1 cellular context compared by ENCODE assay signal in the genomic region with DNA sequence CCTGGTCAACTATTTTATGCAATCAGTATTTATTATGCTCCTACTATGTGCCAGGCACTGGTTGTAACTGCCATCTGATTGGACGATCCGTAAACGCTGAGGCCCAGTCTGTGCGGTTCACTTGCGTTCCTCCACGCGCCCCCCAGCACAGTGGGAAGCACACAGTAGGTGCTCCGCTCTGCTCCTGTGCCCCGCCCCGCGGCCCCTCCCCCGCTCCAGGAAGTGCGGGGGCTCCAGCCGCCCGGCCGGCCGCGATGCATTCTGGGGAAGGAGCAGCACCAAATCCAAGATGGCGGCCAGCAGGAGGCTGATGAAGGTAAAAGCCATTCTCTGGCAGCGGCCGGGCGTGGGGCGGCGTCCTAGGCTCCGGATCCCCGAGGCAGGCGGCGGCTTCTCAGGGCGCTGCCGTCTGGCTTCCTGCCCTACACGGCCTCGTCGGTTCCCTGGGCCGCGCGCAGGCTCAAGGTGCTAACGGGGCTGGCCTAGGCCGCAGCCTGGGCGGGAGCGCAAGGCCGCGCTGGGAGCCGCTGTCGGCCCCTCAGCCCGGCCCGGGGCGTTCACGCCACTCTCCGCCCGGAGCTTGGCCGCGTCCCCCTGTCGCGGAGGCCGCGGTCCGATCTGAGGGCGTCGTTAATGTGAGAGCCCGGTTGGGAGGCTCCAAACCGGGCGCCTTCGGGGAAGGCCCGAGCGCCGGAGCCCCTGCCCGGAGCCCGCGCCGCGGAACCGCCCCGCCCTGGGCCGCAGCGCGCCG.
TF ChIP-seq lines count a peak whose summit lies in the region.

A gene (plus strand): TSS at position 259 of the 751 bp plus-strand sequence. CDS start 31 bp downstream, at position 290.

TF ChIP-seq in HepG2, 621 proteins besides CTCF, POLR2A, EP300 and RAD21 (continued from another document and continues in another):
- TF ChIP-seq, protein P1, sequence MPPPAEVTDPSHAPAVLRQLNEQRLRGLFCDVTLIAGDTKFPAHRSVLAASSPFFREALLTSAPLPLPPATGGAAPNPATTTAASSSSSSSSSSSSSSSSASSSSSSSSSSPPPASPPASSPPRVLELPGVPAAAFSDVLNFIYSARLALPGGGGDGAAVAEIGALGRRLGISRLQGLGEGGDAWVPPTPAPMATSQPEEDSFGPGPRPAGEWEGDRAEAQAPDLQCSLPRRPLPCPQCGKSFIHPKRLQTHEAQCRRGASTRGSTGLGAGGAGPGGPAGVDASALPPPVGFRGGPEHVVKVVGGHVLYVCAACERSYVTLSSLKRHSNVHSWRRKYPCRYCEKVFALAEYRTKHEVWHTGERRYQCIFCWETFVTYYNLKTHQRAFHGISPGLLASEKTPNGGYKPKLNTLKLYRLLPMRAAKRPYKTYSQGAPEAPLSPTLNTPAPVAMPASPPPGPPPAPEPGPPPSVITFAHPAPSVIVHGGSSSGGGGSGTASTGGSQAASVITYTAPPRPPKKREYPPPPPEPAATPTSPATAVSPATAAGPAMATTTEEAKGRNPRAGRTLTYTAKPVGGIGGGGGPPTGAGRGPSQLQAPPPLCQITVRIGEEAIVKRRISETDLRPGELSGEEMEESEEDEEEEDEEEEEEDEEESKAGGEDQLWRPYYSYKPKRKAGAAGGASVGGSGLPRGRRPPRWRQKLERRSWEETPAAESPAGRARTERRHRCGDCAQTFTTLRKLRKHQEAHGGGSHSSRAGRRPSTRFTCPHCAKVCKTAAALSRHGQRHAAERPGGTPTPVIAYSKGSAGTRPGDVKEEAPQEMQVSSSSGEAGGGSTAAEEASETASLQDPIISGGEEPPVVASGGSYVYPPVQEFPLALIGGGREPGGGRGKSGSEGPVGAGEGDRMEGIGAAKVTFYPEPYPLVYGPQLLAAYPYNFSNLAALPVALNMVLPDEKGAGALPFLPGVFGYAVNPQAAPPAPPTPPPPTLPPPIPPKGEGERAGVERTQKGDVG (CRISPR knock-in tag; IDR thresholded peaks at IDR 0.05; ENCODE audit: borderline replicate concordance) = peak; percentile 28; the same call in 1 of the 2 replicates
- TF ChIP-seq SKI (IDR thresholded peaks at IDR 0.05; ENCODE audit: partially characterized antibody) = no peak
- TF ChIP-seq ZNF674 (CRISPR knock-in tag; IDR thresholded peaks at IDR 0.05; ENCODE audit: low read depth) = no peak
- TF ChIP-seq, protein P2, sequence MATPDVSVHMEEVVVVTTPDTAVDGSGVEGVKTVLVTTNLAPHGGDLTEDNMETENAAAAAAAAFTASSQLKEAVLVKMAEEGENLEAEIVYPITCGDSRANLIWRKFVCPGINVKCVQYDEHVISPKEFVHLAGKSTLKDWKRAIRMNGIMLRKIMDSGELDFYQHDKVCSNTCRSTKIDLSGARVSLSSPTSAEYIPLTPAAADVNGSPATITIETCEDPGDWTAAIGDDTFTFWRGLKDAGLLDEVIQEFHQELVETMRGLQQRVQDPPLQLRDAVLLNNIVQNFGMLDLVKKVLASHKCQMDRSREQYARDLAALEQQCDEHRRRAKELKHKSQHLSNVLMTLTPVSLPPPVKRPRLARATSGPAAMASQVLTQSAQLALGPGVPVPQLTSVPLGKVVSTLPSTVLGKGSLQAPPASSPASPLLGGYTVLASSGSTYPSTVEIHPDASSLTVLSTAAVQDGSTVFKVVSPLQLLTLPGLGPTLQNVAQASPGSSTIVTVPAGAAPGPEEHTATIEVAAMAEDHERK (CRISPR knock-in tag; IDR thresholded peaks at IDR 0.05; ENCODE audit: low read depth) = no peak
- TF ChIP-seq ZNF12 (CRISPR knock-in tag; IDR thresholded peaks at IDR 0.05) = 0 out of 2 replicates have a peak, but pooled peaks have one; percentile 11
- no peak; the same call in 1 of the 2 replicates for TF ChIP-seq HMG20B (CRISPR knock-in tag; conservative IDR thresholded peaks at IDR 0.05)
- peak; percentile 50 for TF ChIP-seq BCL6 (CRISPR knock-in tag; IDR thresholded peaks at IDR 0.05)
- peak; percentile 86 for TF ChIP-seq ZNF776 (CRISPR knock-in tag; IDR thresholded peaks at IDR 0.05)
- TF ChIP-seq ZBTB20 (CRISPR knock-in tag; IDR thresholded peaks at IDR 0.05; ENCODE audit: borderline replicate concordance, low read depth) = peak; percentile 42; the same call in 1 of the 2 replicates
- TF ChIP-seq, protein P3, sequence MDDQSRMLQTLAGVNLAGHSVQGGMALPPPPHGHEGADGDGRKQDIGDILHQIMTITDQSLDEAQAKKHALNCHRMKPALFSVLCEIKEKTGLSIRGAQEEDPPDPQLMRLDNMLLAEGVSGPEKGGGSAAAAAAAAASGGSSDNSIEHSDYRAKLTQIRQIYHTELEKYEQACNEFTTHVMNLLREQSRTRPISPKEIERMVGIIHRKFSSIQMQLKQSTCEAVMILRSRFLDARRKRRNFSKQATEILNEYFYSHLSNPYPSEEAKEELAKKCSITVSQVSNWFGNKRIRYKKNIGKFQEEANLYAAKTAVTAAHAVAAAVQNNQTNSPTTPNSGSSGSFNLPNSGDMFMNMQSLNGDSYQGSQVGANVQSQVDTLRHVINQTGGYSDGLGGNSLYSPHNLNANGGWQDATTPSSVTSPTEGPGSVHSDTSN (CRISPR knock-in tag; IDR thresholded peaks at IDR 0.05; ENCODE audit: borderline replicate concordance) = 0 out of 2 replicates have a peak, but pooled peaks have one; percentile 22
- peak; percentile 85 for TF ChIP-seq ZNF782 (CRISPR knock-in tag; IDR thresholded peaks at IDR 0.05; ENCODE audit: borderline replicate concordance)
- TF ChIP-seq, protein P4, sequence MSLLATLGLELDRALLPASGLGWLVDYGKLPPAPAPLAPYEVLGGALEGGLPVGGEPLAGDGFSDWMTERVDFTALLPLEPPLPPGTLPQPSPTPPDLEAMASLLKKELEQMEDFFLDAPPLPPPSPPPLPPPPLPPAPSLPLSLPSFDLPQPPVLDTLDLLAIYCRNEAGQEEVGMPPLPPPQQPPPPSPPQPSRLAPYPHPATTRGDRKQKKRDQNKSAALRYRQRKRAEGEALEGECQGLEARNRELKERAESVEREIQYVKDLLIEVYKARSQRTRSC (CRISPR knock-in tag; IDR thresholded peaks at IDR 0.05; ENCODE audit: low read depth) = no peak
- TF ChIP-seq NCOA2 (CRISPR knock-in tag; IDR thresholded peaks at IDR 0.05) = peak; percentile 35; the same call in 1 of the 2 replicates
- peak; percentile 63 for TF ChIP-seq TEAD3 (CRISPR knock-in tag; optimal IDR thresholded peaks at IDR 0.05; ENCODE audit: borderline replicate concordance)
- no peak for TF ChIP-seq IKZF1 (IDR thresholded peaks at IDR 0.05)
- peak; percentile 42; the same call in 1 of the 2 replicates for TF ChIP-seq ZNF766 (CRISPR knock-in tag; IDR thresholded peaks at IDR 0.05; ENCODE audit: borderline replicate concordance)
- TF ChIP-seq, protein P5, sequence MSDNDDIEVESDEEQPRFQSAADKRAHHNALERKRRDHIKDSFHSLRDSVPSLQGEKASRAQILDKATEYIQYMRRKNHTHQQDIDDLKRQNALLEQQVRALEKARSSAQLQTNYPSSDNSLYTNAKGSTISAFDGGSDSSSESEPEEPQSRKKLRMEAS (IDR thresholded peaks at IDR 0.05) = peak; percentile 31; the same call in 1 of the 2 replicates
- TF ChIP-seq, protein P6, sequence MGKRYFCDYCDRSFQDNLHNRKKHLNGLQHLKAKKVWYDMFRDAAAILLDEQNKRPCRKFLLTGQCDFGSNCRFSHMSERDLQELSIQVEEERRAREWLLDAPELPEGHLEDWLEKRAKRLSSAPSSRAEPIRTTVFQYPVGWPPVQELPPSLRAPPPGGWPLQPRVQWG (CRISPR knock-in tag; IDR thresholded peaks at IDR 0.05; ENCODE audit: borderline replicate concordance, low read depth) = no peak
- no peak for TF ChIP-seq HNRNPL (IDR thresholded peaks at IDR 0.05; ENCODE audit: low read depth, low read length)
- peak; percentile 23; the same call in 1 of the 2 replicates for TF ChIP-seq NFYB (CRISPR knock-in tag; IDR thresholded peaks at IDR 0.05)
- TF ChIP-seq, protein P7, sequence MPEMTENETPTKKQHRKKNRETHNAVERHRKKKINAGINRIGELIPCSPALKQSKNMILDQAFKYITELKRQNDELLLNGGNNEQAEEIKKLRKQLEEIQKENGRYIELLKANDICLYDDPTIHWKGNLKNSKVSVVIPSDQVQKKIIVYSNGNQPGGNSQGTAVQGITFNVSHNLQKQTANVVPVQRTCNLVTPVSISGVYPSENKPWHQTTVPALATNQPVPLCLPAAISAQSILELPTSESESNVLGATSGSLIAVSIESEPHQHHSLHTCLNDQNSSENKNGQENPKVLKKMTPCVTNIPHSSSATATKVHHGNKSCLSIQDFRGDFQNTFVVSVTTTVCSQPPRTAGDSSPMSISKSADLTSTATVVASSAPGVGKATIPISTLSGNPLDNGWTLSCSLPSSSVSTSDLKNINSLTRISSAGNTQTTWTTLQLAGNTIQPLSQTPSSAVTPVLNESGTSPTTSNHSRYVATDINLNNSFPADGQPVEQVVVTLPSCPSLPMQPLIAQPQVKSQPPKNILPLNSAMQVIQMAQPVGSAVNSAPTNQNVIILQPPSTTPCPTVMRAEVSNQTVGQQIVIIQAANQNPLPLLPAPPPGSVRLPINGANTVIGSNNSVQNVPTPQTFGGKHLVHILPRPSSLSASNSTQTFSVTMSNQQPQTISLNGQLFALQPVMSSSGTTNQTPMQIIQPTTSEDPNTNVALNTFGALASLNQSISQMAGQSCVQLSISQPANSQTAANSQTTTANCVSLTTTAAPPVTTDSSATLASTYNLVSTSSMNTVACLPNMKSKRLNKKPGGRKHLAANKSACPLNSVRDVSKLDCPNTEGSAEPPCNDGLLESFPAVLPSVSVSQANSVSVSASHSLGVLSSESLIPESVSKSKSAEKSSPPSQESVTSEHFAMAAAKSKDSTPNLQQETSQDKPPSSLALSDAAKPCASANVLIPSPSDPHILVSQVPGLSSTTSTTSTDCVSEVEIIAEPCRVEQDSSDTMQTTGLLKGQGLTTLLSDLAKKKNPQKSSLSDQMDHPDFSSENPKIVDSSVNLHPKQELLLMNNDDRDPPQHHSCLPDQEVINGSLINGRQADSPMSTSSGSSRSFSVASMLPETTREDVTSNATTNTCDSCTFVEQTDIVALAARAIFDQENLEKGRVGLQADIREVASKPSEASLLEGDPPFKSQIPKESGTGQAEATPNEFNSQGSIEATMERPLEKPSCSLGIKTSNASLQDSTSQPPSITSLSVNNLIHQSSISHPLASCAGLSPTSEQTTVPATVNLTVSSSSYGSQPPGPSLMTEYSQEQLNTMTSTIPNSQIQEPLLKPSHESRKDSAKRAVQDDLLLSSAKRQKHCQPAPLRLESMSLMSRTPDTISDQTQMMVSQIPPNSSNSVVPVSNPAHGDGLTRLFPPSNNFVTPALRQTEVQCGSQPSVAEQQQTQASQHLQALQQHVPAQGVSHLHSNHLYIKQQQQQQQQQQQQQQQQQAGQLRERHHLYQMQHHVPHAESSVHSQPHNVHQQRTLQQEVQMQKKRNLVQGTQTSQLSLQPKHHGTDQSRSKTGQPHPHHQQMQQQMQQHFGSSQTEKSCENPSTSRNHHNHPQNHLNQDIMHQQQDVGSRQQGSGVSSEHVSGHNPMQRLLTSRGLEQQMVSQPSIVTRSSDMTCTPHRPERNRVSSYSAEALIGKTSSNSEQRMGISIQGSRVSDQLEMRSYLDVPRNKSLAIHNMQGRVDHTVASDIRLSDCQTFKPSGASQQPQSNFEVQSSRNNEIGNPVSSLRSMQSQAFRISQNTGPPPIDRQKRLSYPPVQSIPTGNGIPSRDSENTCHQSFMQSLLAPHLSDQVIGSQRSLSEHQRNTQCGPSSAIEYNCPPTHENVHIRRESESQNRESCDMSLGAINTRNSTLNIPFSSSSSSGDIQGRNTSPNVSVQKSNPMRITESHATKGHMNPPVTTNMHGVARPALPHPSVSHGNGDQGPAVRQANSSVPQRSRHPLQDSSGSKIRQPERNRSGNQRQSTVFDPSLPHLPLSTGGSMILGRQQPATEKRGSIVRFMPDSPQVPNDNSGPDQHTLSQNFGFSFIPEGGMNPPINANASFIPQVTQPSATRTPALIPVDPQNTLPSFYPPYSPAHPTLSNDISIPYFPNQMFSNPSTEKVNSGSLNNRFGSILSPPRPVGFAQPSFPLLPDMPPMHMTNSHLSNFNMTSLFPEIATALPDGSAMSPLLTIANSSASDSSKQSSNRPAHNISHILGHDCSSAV (CRISPR knock-in tag; IDR thresholded peaks at IDR 0.05; ENCODE audit: borderline replicate concordance) = no peak
- TF ChIP-seq PRMT3 (CRISPR knock-in tag; IDR thresholded peaks at IDR 0.05; ENCODE audit: borderline replicate concordance, low read depth) = no peak
- peak; percentile 92 for TF ChIP-seq ZSCAN31 (CRISPR knock-in tag; IDR thresholded peaks at IDR 0.05; ENCODE audit: low read depth)
- TF ChIP-seq REL (CRISPR knock-in tag; conservative IDR thresholded peaks at IDR 0.05) = peak; percentile 28; the same call in 1 of the 2 replicates
- peak; percentile 24; the same call in 1 of the 2 replicates for TF ChIP-seq ZMAT3 (CRISPR knock-in tag; conservative IDR thresholded peaks at IDR 0.05)
- 0 out of 2 replicates have a peak, but pooled peaks have one; percentile 17 for TF ChIP-seq JUND (CRISPR knock-in tag; IDR thresholded peaks at IDR 0.05)
- no peak for TF ChIP-seq CBX2 (IDR thresholded peaks at IDR 0.05; ENCODE audit: low read depth, low read length)
- TF ChIP-seq CBX2 (CRISPR knock-in tag; IDR thresholded peaks at IDR 0.05; ENCODE audit: low read depth) = 0 out of 2 replicates have a peak, but pooled peaks have one; percentile 33
- TF ChIP-seq, protein P8, sequence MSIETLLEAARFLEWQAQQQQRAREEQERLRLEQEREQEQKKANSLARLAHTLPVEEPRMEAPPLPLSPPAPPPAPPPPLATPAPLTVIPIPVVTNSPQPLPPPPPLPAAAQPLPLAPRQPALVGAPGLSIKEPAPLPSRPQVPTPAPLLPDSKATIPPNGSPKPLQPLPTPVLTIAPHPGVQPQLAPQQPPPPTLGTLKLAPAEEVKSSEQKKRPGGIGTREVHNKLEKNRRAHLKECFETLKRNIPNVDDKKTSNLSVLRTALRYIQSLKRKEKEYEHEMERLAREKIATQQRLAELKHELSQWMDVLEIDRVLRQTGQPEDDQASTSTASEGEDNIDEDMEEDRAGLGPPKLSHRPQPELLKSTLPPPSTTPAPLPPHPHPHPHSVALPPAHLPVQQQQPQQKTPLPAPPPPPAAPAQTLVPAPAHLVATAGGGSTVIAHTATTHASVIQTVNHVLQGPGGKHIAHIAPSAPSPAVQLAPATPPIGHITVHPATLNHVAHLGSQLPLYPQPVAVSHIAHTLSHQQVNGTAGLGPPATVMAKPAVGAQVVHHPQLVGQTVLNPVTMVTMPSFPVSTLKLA (IDR thresholded peaks at IDR 0.05) = no peak
- peak; percentile 30 for TF ChIP-seq PPARG (CRISPR knock-in tag; conservative IDR thresholded peaks at IDR 0.05)
- no peak; the same call in 1 of the 2 replicates for TF ChIP-seq ZIK1 (CRISPR knock-in tag; IDR thresholded peaks at IDR 0.05; ENCODE audit: borderline replicate concordance, low read depth)
- no peak for TF ChIP-seq HIVEP1 (CRISPR knock-in tag; IDR thresholded peaks at IDR 0.05)
- TF ChIP-seq MXI1 (IDR thresholded peaks at IDR 0.05; ENCODE audit: borderline replicate concordance, low read depth, low read length) = peak; percentile 49; the same call in 2 of the 3 replicates
- TF ChIP-seq, protein P9, sequence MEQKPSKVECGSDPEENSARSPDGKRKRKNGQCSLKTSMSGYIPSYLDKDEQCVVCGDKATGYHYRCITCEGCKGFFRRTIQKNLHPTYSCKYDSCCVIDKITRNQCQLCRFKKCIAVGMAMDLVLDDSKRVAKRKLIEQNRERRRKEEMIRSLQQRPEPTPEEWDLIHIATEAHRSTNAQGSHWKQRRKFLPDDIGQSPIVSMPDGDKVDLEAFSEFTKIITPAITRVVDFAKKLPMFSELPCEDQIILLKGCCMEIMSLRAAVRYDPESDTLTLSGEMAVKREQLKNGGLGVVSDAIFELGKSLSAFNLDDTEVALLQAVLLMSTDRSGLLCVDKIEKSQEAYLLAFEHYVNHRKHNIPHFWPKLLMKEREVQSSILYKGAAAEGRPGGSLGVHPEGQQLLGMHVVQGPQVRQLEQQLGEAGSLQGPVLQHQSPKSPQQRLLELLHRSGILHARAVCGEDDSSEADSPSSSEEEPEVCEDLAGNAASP (CRISPR knock-in tag; IDR thresholded peaks at IDR 0.05; ENCODE audit: borderline replicate concordance) = peak; percentile 50
